2 cellular contexts compared by ENCODE assay signal in genomic region chr3:114035896-114036295, GRCh38.
TF ChIP-seq lines count a peak whose summit lies in the region.

No MANE protein-coding gene starts in this region.

TF ChIP-seq in SK-N-SH, 30 proteins besides CTCF, POLR2A, EP300 and RAD21 (continued from another document):
- no peak for TF ChIP-seq REST (IDR thresholded peaks at IDR 0.05; ENCODE audit: low read depth, low read length)
- no peak for TF ChIP-seq MAX (IDR thresholded peaks at IDR 0.05; ENCODE audit: low read depth)
- TF ChIP-seq, protein P1, sequence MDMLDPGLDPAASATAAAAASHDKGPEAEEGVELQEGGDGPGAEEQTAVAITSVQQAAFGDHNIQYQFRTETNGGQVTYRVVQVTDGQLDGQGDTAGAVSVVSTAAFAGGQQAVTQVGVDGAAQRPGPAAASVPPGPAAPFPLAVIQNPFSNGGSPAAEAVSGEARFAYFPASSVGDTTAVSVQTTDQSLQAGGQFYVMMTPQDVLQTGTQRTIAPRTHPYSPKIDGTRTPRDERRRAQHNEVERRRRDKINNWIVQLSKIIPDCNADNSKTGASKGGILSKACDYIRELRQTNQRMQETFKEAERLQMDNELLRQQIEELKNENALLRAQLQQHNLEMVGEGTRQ (IDR thresholded peaks at IDR 0.05; ENCODE audit: borderline replicate concordance, low read depth, low read length), result no peak
TF ChIP-seq in SK-N-SH: peak in this region for 0.

TF ChIP-seq in SK-N-SH treated with all-trans-retinoic acid at 6 μM for 48 hours, 23 proteins besides CTCF, POLR2A, EP300 and RAD21 (continued from another document):
- TF ChIP-seq, protein P2, sequence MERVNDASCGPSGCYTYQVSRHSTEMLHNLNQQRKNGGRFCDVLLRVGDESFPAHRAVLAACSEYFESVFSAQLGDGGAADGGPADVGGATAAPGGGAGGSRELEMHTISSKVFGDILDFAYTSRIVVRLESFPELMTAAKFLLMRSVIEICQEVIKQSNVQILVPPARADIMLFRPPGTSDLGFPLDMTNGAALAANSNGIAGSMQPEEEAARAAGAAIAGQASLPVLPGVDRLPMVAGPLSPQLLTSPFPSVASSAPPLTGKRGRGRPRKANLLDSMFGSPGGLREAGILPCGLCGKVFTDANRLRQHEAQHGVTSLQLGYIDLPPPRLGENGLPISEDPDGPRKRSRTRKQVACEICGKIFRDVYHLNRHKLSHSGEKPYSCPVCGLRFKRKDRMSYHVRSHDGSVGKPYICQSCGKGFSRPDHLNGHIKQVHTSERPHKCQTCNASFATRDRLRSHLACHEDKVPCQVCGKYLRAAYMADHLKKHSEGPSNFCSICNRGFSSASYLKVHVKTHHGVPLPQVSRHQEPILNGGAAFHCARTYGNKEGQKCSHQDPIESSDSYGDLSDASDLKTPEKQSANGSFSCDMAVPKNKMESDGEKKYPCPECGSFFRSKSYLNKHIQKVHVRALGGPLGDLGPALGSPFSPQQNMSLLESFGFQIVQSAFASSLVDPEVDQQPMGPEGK (CRISPR knock-in tag; IDR thresholded peaks at IDR 0.05; ENCODE audit: borderline replicate concordance), result no peak
- TF ChIP-seq ARNTL (CRISPR knock-in tag; IDR thresholded peaks at IDR 0.05; ENCODE audit: borderline replicate concordance, low read depth), result no peak
- TF ChIP-seq CSRNP3 (CRISPR knock-in tag; IDR thresholded peaks at IDR 0.05), result no peak
- TF ChIP-seq PPARA (CRISPR knock-in tag; IDR thresholded peaks at IDR 0.05; ENCODE audit: borderline replicate concordance), result no peak
